In the genomic region with DNA sequence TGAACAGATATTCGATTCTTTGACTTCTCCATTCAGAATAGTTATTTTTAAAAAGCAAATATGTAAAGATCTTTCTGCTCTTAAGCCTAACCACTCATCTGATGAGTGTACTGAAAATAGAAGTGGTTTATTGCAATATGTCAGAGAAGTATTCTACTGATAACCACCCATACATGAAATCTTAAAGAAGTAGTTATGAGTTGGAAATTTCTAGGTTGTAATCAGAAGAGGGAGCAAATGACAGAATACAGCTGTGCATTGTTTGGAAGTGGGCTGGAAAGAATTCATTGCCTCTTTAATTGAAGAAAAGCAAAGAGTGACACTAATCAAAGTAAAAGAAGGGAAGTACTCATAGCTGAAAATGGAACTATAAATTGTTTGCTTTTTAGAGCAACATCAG, we compare ENCODE assay signal across 6 cellular contexts.
"Had no signal": no experiment of that assay in that cellular context is flagged by ENCODE, and none has a peak within 500 bp of the region (broad histone marks: within the 10 kb centered on the region; RNA-seq: fewer than 3 reads in every experiment).

No MANE protein-coding gene starts in this region.

- H3K27ac ChIP-seq: HL-60 had no signal

- ATAC-seq: GM23338, HepG2, K562 had no signal

- H3K4me2 ChIP-seq: GM23338 had no signal

- H3K4me3 ChIP-seq: GM23338, K562 had no signal

- DNase-seq: H9, HCEC 1CT had no signal

- H2AFZ ChIP-seq: GM23338 had no signal
